Comparison of ENCODE assay signal across 15 cellular contexts in genomic region chr22:20546541-20546950, GRCh38. TPM values are rescaled to one million over a fixed set of nuclear protein-coding genes. Genes with fewer than 3 reads are reported as not detected.
DNase-seq lines count a peak whose midpoint lies in the region; ATAC-seq and TF ChIP-seq lines count a peak whose summit lies in the region.
"Had no signal": no experiment of that assay in that cellular context is flagged by ENCODE, and none has a peak within 500 bp of the region (broad histone marks: within the 10 kb centered on the region; RNA-seq: fewer than 3 reads in every experiment).

No MANE protein-coding gene starts in this region.

- TF ChIP-seq CTCF in Caco-2 (IDR thresholded peaks at IDR 0.05; ENCODE audit: insufficient read depth in 1 of 2, low read depth in 1 of 2, low read length in 1 of 2, severe bottlenecking in 1 of 2, unreplicated experiment in 1 of 2): no peak

- no peak overlapping the region for H3K4me3 Mint-ChIP-seq in Caco-2 (ENCODE audit: unreplicated experiment)
- H3K4me3 Mint-ChIP-seq in central memory CD8-positive, alpha-beta T cell: no peak overlapping the region
- H3K4me3 Mint-ChIP-seq: activated CD4-positive, alpha-beta T cell treated with anti-CD3 and anti-CD28 coated beads, Interleukin-2, amount 10 ng/mL, durations not matched to agents 24 days and 14 days had no signal

- H3K9me3 ChIP-seq in BLaER1 treated with 17β-estradiol and CSF1 and Interleukin-3, amounts not matched to agents 10 nM and 100 nM (replicated peaks in 1 of 11): 0 out of 22 replicates have a peak, but pooled peaks cover 0 to 4% (median 0%) of the 10 kb centered on the region in 11 experiments
- H3K9me3 ChIP-seq in Caco-2: no peaks in the 10 kb centered on the region
- H3K9me3 ChIP-seq: BE2C, Peyer's patch had no signal

- ATAC-seq in central memory CD8-positive, alpha-beta T cell (replicated peaks; ENCODE audit: extremely low read depth, poor library complexity, severe bottlenecking): no peak
- ATAC-seq in HG02678 (IDR thresholded peaks at IDR 0.05; ENCODE audit: unreplicated experiment): no peak
- ATAC-seq: sciatic nerve, SK-N-SH treated with all-trans-retinoic acid at 6 μM for 48 hours had no signal

- H4K20me1 ChIP-seq in BLaER1 treated with 17β-estradiol and CSF1 and Interleukin-3, amounts not matched to agents 10 nM and 100 nM: peaks cover 74 to 99% (median 93%) of the 10 kb centered on the region in 11 experiments

- H3K36me3 ChIP-seq in BLaER1 treated with 17β-estradiol and CSF1 and Interleukin-3, amounts not matched to agents 10 nM and 100 nM: peaks cover 44 to 77% (median 63%) of the 10 kb centered on the region in 11 experiments
- no peaks in the 10 kb centered on the region for H3K36me3 ChIP-seq in Caco-2 (ENCODE audit: control insufficient read depth, insufficient read depth, low read length)

- H3K4me1 Mint-ChIP-seq in Caco-2 (ENCODE audit: low read depth, unreplicated experiment): peaks cover 11% of the 10 kb centered on the region
- peaks cover 63% of the 10 kb centered on the region for H3K4me1 Mint-ChIP-seq in central memory CD8-positive, alpha-beta T cell

- peaks cover 57 to 72% (median 65%) of the 10 kb centered on the region in 10 experiments for H3K4me1 ChIP-seq in BLaER1 treated with 17β-estradiol and CSF1 and Interleukin-3, amounts not matched to agents 10 nM and 100 nM
- H3K4me1 ChIP-seq in Caco-2: peaks cover 4% of the 10 kb centered on the region; the same call in 1 of the 2 replicates

- peak in 1 of 2 experiments; percentile 36 for DNase-seq in Caco-2
- DNase-seq in central memory CD8-positive, alpha-beta T cell (ENCODE audit: low spot score in 2 of 2): no peak
- DNase-seq in retina: peak; percentile 25
- DNase-seq in stimulated activated CD4-positive, alpha-beta T cell treated with anti-CD3 and anti-CD28 coated beads, Interleukin-4, amount 100 ng/mL, for 1 hour: no peak
- DNase-seq in OCI-M2 (lab: John Stamatoyannopoulos, UW; ENCODE audit: unreplicated experiment): no peak
- DNase-seq: activated CD4-positive, alpha-beta T cell treated with anti-CD3 and anti-CD28 coated beads, Interleukin-2, amount 10 ng/mL, durations not matched to agents 24 days and 14 days; activated T-cell treated with anti-CD3 and anti-CD28 coated beads, Interleukin-2, amount 50 U/mL, for 1 hour; BE2C; MV-4-11; Peyer's patch had no signal

- peaks cover 50% of the 10 kb centered on the region for H3K36me3 Mint-ChIP-seq in Caco-2 (ENCODE audit: insufficient read depth, unreplicated experiment)
- peaks cover 26% of the 10 kb centered on the region for H3K36me3 Mint-ChIP-seq in central memory CD8-positive, alpha-beta T cell (ENCODE audit: insufficient read depth)

- H3K9ac ChIP-seq in BLaER1 treated with 17β-estradiol and CSF1 and Interleukin-3, amounts not matched to agents 10 nM and 100 nM: 0 out of 22 replicates have a peak overlapping the region, but pooled peaks of 2 of the 11 experiments have one; percentile 0 to 16

- POLR2A ChIA-PET in Caco-2 (lab: Charles Lee): interaction anchor here (0.7 kb wide), 1 partner anchor 157 kb away, joined by 3 read pairs; no protein-coding TSS in a partner anchor

- H3K27me3 Mint-ChIP-seq in Caco-2 (ENCODE audit: insufficient read depth, unreplicated experiment): no peaks in the 10 kb centered on the region
- H3K27me3 Mint-ChIP-seq in central memory CD8-positive, alpha-beta T cell: no peaks in the 10 kb centered on the region
- H3K27me3 Mint-ChIP-seq: activated CD4-positive, alpha-beta T cell treated with anti-CD3 and anti-CD28 coated beads, Interleukin-2, amount 10 ng/mL, durations not matched to agents 24 days and 14 days had no signal

- no TSS peak for BruUV-seq in Caco-2 (replicated peaks; lab: Mats Ljungman, UMichigan)

- H3K9me3 Mint-ChIP-seq in Caco-2 (ENCODE audit: unreplicated experiment): no peaks in the 10 kb centered on the region
- no peaks in the 10 kb centered on the region for H3K9me3 Mint-ChIP-seq in central memory CD8-positive, alpha-beta T cell
- H3K9me3 Mint-ChIP-seq: activated CD4-positive, alpha-beta T cell treated with anti-CD3 and anti-CD28 coated beads, Interleukin-2, amount 10 ng/mL, durations not matched to agents 24 days and 14 days had no signal

- intact Hi-C loops in Caco-2 (cut with micrococcal nuclease; ENCODE audit: unreplicated experiment): no loop called here

- no peaks in the 10 kb centered on the region for H3K27me3 ChIP-seq in BLaER1 treated with 17β-estradiol and CSF1 and Interleukin-3, amounts not matched to agents 10 nM and 100 nM
- no peaks in the 10 kb centered on the region for H3K27me3 ChIP-seq in Caco-2 (replicated peaks; ENCODE audit: control insufficient read depth, insufficient read depth, low read length)
- H3K27me3 ChIP-seq: BE2C, Peyer's patch had no signal

- peak overlapping the region in 10 of 11 experiments; percentile 13 to 67 (median 48); a peak in 18 of 22 replicates for H3K4me2 ChIP-seq in BLaER1 treated with 17β-estradiol and CSF1 and Interleukin-3, amounts not matched to agents 10 nM and 100 nM

- no peak overlapping the region for H3K27ac ChIP-seq in BLaER1 treated with 17β-estradiol and CSF1 and Interleukin-3, amounts not matched to agents 10 nM and 100 nM
- H3K27ac ChIP-seq: HL-60, Peyer's patch had no signal

- no peak overlapping the region for H3K4me3 ChIP-seq in BLaER1 treated with 17β-estradiol and CSF1 and Interleukin-3, amounts not matched to agents 10 nM and 100 nM
- no peak overlapping the region for H3K4me3 ChIP-seq in Caco-2 (ENCODE audit: low read depth, low read length)
- H3K4me3 ChIP-seq: Peyer's patch had no signal

- CTCF ChIA-PET in Caco-2 (lab: Charles Lee): interaction anchor here (0.6 to 1.5 kb wide), 3 partner anchors 18 to 351 kb away, joined by 3 to 5 read pairs (median 4); no protein-coding TSS in a partner anchor

- peak overlapping the region; percentile 76 for H3K27ac Mint-ChIP-seq in Caco-2 (ENCODE audit: unreplicated experiment)
- peak overlapping the region; percentile 65 for H3K27ac Mint-ChIP-seq in central memory CD8-positive, alpha-beta T cell (ENCODE audit: low read depth)
- H3K27ac Mint-ChIP-seq: activated CD4-positive, alpha-beta T cell treated with anti-CD3 and anti-CD28 coated beads, Interleukin-2, amount 10 ng/mL, durations not matched to agents 24 days and 14 days had no signal

RNA-seq across cellular contexts. Expression of gene MED15, which starts 39.1 kb away (rescaled TPM):
- total RNA-seq in Caco-2 (2022): 94.7 and 104 TPM in 2 replicates

RNA-seq across cellular contexts. Expression of gene KLHL22, which starts 51.0 kb away (rescaled TPM):
- 20.9 and 24.4 TPM in 2 replicates for total RNA-seq in Caco-2 (2022)
